Comparison of ENCODE assay signal across 8 cellular contexts in the genomic region with DNA sequence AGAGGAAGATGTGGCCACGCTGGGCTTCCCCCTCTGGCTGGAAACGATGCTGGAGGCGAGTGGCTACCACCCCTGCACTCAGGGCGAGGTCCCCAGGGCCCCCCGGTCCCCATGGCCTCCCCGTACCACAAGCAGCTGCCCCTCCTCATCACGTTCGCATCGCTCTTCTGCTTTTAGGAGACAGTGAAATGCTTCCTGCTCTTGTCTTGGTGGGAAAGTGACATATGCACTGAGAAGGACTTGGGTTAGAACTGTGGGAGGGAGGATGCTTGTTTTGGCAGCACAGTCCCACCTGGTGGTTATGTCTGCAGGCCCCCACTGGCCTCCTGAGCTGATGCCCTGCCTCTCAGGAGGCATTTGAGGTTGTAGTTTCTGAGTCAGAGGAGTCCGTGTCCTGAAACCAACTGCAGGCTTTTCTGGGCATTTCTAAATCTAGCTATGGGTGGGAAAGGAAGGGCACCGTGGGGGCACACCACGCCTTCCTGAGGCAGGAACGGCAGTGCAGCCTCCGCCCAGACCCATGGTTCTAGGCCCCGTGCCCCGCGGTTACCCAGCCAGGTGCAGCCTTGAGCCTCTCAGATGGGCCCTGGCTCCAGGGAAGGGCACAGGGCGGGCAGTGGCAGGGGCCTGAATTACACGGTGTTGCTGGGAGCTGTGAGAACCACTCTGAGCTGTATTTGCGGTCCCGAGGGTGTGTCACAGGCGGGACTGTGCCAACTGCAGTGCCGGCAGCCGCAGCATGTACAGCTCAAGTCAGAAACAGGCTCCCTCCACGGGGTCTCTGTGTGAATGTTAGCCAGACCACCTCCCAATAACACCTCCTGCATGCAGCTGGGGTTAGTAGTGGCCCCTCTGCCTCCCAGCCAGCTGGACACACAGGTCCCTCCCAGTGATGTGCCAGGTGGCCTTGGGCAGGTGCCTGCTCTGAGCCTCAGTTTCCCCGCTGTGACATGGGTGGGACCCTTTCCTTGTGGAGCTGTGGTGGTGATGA.
DNase-seq lines count a peak whose midpoint lies in the region; ATAC-seq and TF ChIP-seq lines count a peak whose summit lies in the region.

No MANE protein-coding gene starts in this region.

- peak overlapping the region; percentile 50 for H3K27ac Mint-ChIP-seq in activated naive CD8-positive, alpha-beta T cell treated with anti-CD3 and anti-CD28 coated beads, Interleukin-2, amount 50 U/mL, for 24 hours

- TF ChIP-seq CTCF in GM13976 (IDR thresholded peaks at IDR 0.05; ENCODE audit: borderline replicate concordance, control extremely low read depth, extremely low read depth, insufficient read depth, missing control alignments) (no peak), suprapubic skin (IDR thresholded peaks at IDR 0.05) (no peak), esophagus squamous epithelium (IDR thresholded peaks at IDR 0.05) (no peak)

- peaks cover 17% of the 10 kb centered on the region for H3K27me3 ChIP-seq in suprapubic skin
- H3K27me3 ChIP-seq in esophagus squamous epithelium: peaks cover 0 to 25% (median 0%) of the 10 kb centered on the region in 4 donors

- H3K4me3 Mint-ChIP-seq in activated naive CD8-positive, alpha-beta T cell treated with anti-CD3 and anti-CD28 coated beads, Interleukin-2, amount 50 U/mL, for 24 hours: peak overlapping the region; percentile 37

- H3K27ac ChIP-seq in suprapubic skin (no peak overlapping the region), esophagus squamous epithelium (no peak overlapping the region)

- H3K4me3 ChIP-seq in suprapubic skin: no peak overlapping the region
- H3K4me3 ChIP-seq in esophagus squamous epithelium: no peak overlapping the region

- peak; percentile 76 for ATAC-seq in GM21447 (IDR thresholded peaks at IDR 0.05; ENCODE audit: unreplicated experiment)
- peak; percentile 38 for ATAC-seq in HG03558 (IDR thresholded peaks at IDR 0.05; ENCODE audit: extremely low read depth, unreplicated experiment)
- peak; percentile 79 for ATAC-seq in activated naive CD8-positive, alpha-beta T cell treated with anti-CD3 and anti-CD28 coated beads, Interleukin-2, amount 50 U/mL, for 24 hours

- no peak for TF ChIP-seq POLR2A in suprapubic skin (IDR thresholded peaks at IDR 0.05)
- TF ChIP-seq POLR2A in esophagus squamous epithelium (IDR thresholded peaks at IDR 0.05): no peak

- WGBS in suprapubic skin: 62% methylated on average over 13 of the region's 26 CpGs
- 56 to 74% methylated on average over 9 of the region's 26 CpGs for WGBS in esophagus squamous epithelium, 2 donors

- no peaks in the 10 kb centered on the region for H3K9me3 ChIP-seq in suprapubic skin
- no peaks in the 10 kb centered on the region for H3K9me3 ChIP-seq in esophagus squamous epithelium

- H3K36me3 ChIP-seq in suprapubic skin (no peaks in the 10 kb centered on the region), esophagus squamous epithelium (no peaks in the 10 kb centered on the region)

- no peaks in the 10 kb centered on the region for H3K36me3 Mint-ChIP-seq in activated naive CD8-positive, alpha-beta T cell treated with anti-CD3 and anti-CD28 coated beads, Interleukin-2, amount 50 U/mL, for 24 hours (ENCODE audit: low read depth)

- H3K27me3 Mint-ChIP-seq in activated naive CD8-positive, alpha-beta T cell treated with anti-CD3 and anti-CD28 coated beads, Interleukin-2, amount 50 U/mL, for 24 hours: no peaks in the 10 kb centered on the region

- H3K4me1 Mint-ChIP-seq in activated naive CD8-positive, alpha-beta T cell treated with anti-CD3 and anti-CD28 coated beads, Interleukin-2, amount 50 U/mL, for 24 hours: peaks cover 34% of the 10 kb centered on the region

- H3K4me1 ChIP-seq in suprapubic skin (peaks cover 10% of the 10 kb centered on the region), esophagus squamous epithelium (peaks cover 4 to 10% (median 5%) of the 10 kb centered on the region in 3 donors)

- in situ Hi-C loops in GM13976 (cut with MboI; ENCODE audit: low sequenced_read_pairs, unreplicated experiment): no loop called here

- intact Hi-C loops in esophagus squamous epithelium (cut with DNase I): no loop called here

- DNase-seq in GM13976 (ENCODE audit: low spot score) (peak; percentile 81), suprapubic skin (ENCODE audit: low spot score in 2 of 2) (peak; percentile 55 to 69), HuH-7.5 (ENCODE audit: low spot score) (no peak), esophagus squamous epithelium (lab: John Stamatoyannopoulos, UW) (no peak)
- DNase-seq in activated naive CD8-positive, alpha-beta T cell treated with anti-CD3 and anti-CD28 coated beads, Interleukin-2, amount 50 U/mL, for 24 hours: peak; percentile 59
- DNase-seq in activated CD4-positive, CD25-positive, alpha-beta regulatory T cell treated with anti-CD3 and anti-CD28 coated beads, Interleukin-2, amount 50 U/mL, for 72 hours: no peak

- no peak for TF ChIP-seq EP300 in suprapubic skin (IDR thresholded peaks at IDR 0.05)

- no peaks in the 10 kb centered on the region for H3K9me3 Mint-ChIP-seq in activated naive CD8-positive, alpha-beta T cell treated with anti-CD3 and anti-CD28 coated beads, Interleukin-2, amount 50 U/mL, for 24 hours

Comparison
In these comparisons a context has a peak if more than half of its experiments do, and no peak if none do; other contexts are left out.
1. DNase-seq: peak in GM13976 (single experiment), activated naive CD8-positive, alpha-beta T cell treated with anti-CD3 and anti-CD28 coated beads, Interleukin-2, amount 50 U/mL, for 24 hours (single experiment) and suprapubic skin (2 of 2); none in HuH-7.5 (single experiment), esophagus squamous epithelium (single experiment) and activated CD4-positive, CD25-positive, alpha-beta regulatory T cell treated with anti-CD3 and anti-CD28 coated beads, Interleukin-2, amount 50 U/mL, for 72 hours (single experiment).
2. Peak in every context shown above with its lines, with median percentiles within 50 percentile points of each other: ATAC-seq.